8 cellular contexts compared by ENCODE assay signal in the genomic region with DNA sequence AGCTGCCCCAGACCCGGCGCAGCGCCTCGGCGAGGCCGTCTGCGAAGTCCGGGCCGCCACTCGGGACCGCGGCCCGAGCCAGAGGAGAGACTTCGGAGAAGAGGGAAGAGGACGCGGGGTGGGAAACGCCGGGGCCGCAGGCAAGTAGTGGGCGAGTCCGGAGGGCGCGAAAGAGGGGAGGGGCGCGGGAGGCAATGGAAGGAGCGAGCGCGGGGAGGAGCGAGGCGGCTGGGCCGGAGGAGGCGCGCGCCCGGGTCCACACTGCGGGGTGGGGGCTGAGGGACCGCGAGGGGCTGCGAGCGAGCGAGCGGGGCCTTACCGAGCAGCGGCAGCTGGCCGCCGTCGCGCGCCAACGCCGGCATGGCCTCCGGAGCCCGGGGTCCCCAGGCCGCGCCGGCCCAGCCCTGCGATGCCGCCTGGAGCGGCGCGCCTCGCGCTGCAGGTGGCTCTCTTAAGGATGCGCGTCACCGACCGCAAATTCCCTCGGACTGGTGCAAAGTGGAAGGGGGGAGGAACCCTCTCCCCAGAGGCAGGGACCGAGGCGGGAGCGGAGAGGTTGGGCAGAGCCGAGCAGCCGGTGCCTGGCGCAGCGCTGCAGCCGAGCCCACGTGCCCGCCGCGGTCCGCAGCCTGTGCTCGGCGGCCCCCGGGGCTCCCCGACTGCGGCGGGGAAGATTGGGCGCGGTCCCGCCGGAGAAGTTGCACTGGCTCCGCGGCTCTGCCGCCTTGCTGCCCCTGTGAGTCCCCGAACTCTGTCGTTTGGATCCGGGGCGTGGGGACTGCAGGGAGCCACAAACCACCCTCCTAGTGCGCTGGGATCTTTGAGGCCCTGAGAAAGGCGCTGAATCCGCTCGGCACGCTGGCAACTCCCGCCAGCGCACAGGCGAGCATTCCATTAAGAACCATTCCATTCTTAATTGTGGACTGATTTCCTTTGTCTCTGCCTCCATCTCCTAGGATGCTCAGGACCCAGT. TPM values are rescaled to one million over a fixed set of nuclear protein-coding genes. Genes with fewer than 3 reads are reported as not detected.
DNase-seq lines count a peak whose midpoint lies in the region; ATAC-seq and TF ChIP-seq lines count a peak whose summit lies in the region.

A gene (minus strand): TSS at position 428 of the 973 bp plus-strand sequence. CDS start 66 bp downstream, at position 362.

- peak; percentile 85 for ATAC-seq in activated CD8-positive, alpha-beta T cell treated with anti-CD3 and anti-CD28 coated beads for 36 hours

- H3K27me3 ChIP-seq in BLaER1: peaks cover 45% of the 10 kb centered on the region
- peaks cover 24% of the 10 kb centered on the region for H3K27me3 ChIP-seq in Loucy (ENCODE audit: insufficient read depth, low read length, poor library complexity, severe bottlenecking)
- H3K27me3 ChIP-seq in fibroblast of lung (ENCODE audit: control insufficient read depth, insufficient read depth, low read length): peaks cover 30% of the 10 kb centered on the region
- peaks cover 33% of the 10 kb centered on the region for H3K27me3 ChIP-seq in neural cell (ENCODE audit: insufficient read depth, low read depth, low read length)

- H3K4me2 ChIP-seq in BLaER1 (peak within 1 kb of the TSS; percentile 97), Loucy (ENCODE audit: low read depth, low read length, poor library complexity, severe bottlenecking) (peak within 1 kb of the TSS; percentile 55), fibroblast of lung (ENCODE audit: extremely low read depth, insufficient read depth, low read length) (peak within 1 kb of the TSS; percentile 51), neural cell (ENCODE audit: low read length) (peak within 1 kb of the TSS; percentile 80)

- TF ChIP-seq RAD21 in neural cell (conservative IDR thresholded peaks at IDR 0.05): peak; percentile 28

- TF ChIP-seq CTCF in Loucy (conservative IDR thresholded peaks at IDR 0.05; ENCODE audit: low read length): no peak
- TF ChIP-seq CTCF in activated CD8-positive, alpha-beta T cell treated with anti-CD3 and anti-CD28 coated beads for 36 hours (IDR thresholded peaks at IDR 0.05): no peak
- no peak for TF ChIP-seq CTCF in fibroblast of lung (conservative IDR thresholded peaks at IDR 0.05 in 1 of 2, IDR thresholded peaks at IDR 0.05 in 1 of 2; ENCODE audit: low read depth in 1 of 2, low read length in 2 of 2)
- peak; percentile 13 for TF ChIP-seq CTCF in neural cell (IDR thresholded peaks at IDR 0.05; ENCODE audit: poor library complexity, severe bottlenecking)

- no peaks in the 10 kb centered on the region for H3K36me3 Mint-ChIP-seq in activated CD8-positive, alpha-beta T cell treated with anti-CD3 and anti-CD28 coated beads for 36 hours (ENCODE audit: low read depth)

- peaks cover 8% of the 10 kb centered on the region for H3K4me1 Mint-ChIP-seq in activated CD8-positive, alpha-beta T cell treated with anti-CD3 and anti-CD28 coated beads for 36 hours (ENCODE audit: low read depth)

- no peak for TF ChIP-seq EP300 in neural cell (conservative IDR thresholded peaks at IDR 0.05; ENCODE audit: poor library complexity, severe bottlenecking)

- intact Hi-C loops in activated CD8-positive, alpha-beta T cell treated with anti-CD3 and anti-CD28 coated beads for 36 hours (cut with micrococcal nuclease): no loop called here

- peak within 1 kb of the TSS; percentile 76 for H3K27ac ChIP-seq in BLaER1
- no peak within 1 kb of the TSS for H3K27ac ChIP-seq in fibroblast of lung (ENCODE audit: insufficient read depth, low read length)
- H3K27ac ChIP-seq in neural cell (ENCODE audit: low read length): no peak within 1 kb of the TSS

- peak within 1 kb of the TSS; percentile 79 for H3K9ac ChIP-seq in BLaER1
- no peak within 1 kb of the TSS for H3K9ac ChIP-seq in Loucy (ENCODE audit: low read depth, low read length, poor library complexity, severe bottlenecking)
- no peak within 1 kb of the TSS for H3K9ac ChIP-seq in fibroblast of lung (ENCODE audit: insufficient read depth, low read length)
- H3K9ac ChIP-seq in neural cell (ENCODE audit: low read length): peak within 1 kb of the TSS; percentile 54

- H3K9me2 ChIP-seq in Loucy (replicated peaks; ENCODE audit: low read depth, low read length) (no peaks in the 10 kb centered on the region), neural cell (ENCODE audit: insufficient read depth, low read length) (no peaks in the 10 kb centered on the region)

- H3K9me3 Mint-ChIP-seq in activated CD8-positive, alpha-beta T cell treated with anti-CD3 and anti-CD28 coated beads for 36 hours: no peaks in the 10 kb centered on the region

- peak; percentile 7 for DNase-seq in GM19240 (ENCODE audit: insufficient read length, low spot score)
- DNase-seq in activated CD8-positive, alpha-beta T cell treated with anti-CD3 and anti-CD28 coated beads for 36 hours: peak; percentile 56
- DNase-seq in fibroblast of lung (ENCODE audit: low read depth in 2 of 2): peak; percentile 7 to 50
- DNase-seq in NCI-H1048 (lab: John Stamatoyannopoulos, UW): no peak
- DNase-seq in GOT3 (lab: John Stamatoyannopoulos, UW): no peak

- H3K27ac Mint-ChIP-seq in activated CD8-positive, alpha-beta T cell treated with anti-CD3 and anti-CD28 coated beads for 36 hours: no peak within 1 kb of the TSS

- peaks cover 51% of the 10 kb centered on the region for H3K27me3 Mint-ChIP-seq in activated CD8-positive, alpha-beta T cell treated with anti-CD3 and anti-CD28 coated beads for 36 hours

- peak within 1 kb of the TSS; percentile 75 for H3K4me3 ChIP-seq in BLaER1
- peak within 1 kb of the TSS; percentile 47 for H3K4me3 ChIP-seq in Loucy (ENCODE audit: low read length, poor library complexity, severe bottlenecking)
- H3K4me3 ChIP-seq in fibroblast of lung (replicated peaks in 1 of 4; ENCODE audit: control extremely low read depth in 1 of 4, insufficient read depth in 1 of 4, low read depth in 3 of 4, low read length in 4 of 4): peak within 1 kb of the TSS in 2 of 4 experiments; percentile 10 to 36
- H3K4me3 ChIP-seq in neural cell (ENCODE audit: low read length): peak within 1 kb of the TSS; percentile 77

- H3K4me1 ChIP-seq in BLaER1 (peaks cover 19% of the 10 kb centered on the region), Loucy (ENCODE audit: insufficient read depth, low read length, poor library complexity, severe bottlenecking) (no peaks in the 10 kb centered on the region), fibroblast of lung (ENCODE audit: control insufficient read depth, extremely low read depth, insufficient read depth, low read length) (no peaks in the 10 kb centered on the region)

- 0 out of 2 replicates have a peak, but pooled peaks cover 5% of the 10 kb centered on the region for H4K20me1 ChIP-seq in BLaER1
- H4K20me1 ChIP-seq in Loucy (ENCODE audit: insufficient read depth, low read length, poor library complexity, severe bottlenecking): no peaks in the 10 kb centered on the region
- H4K20me1 ChIP-seq in fibroblast of lung (ENCODE audit: control insufficient read depth, extremely low read depth, insufficient read depth, low read length): no peaks in the 10 kb centered on the region
- H4K20me1 ChIP-seq in neural cell (ENCODE audit: insufficient read depth): no peaks in the 10 kb centered on the region

- CTCF ChIA-PET in activated CD8-positive, alpha-beta T cell treated with anti-CD3 and anti-CD28 coated beads for 36 hours (lab: Charles Lee): no interaction called here

- peak within 1 kb of the TSS; percentile 67 for H2AFZ ChIP-seq in Loucy (ENCODE audit: low read length)
- no peak within 1 kb of the TSS for H2AFZ ChIP-seq in fibroblast of lung (ENCODE audit: low read length)
- peak within 1 kb of the TSS; percentile 73 for H2AFZ ChIP-seq in neural cell (ENCODE audit: low read depth, low read length)

- POLR2A ChIA-PET in activated CD8-positive, alpha-beta T cell treated with anti-CD3 and anti-CD28 coated beads for 36 hours (lab: Charles Lee): no interaction called here

- peaks cover 9% of the 10 kb centered on the region for H3K9me3 ChIP-seq in BLaER1
- no peaks in the 10 kb centered on the region for H3K9me3 ChIP-seq in Loucy (ENCODE audit: insufficient read depth, low read depth, low read length)
- H3K9me3 ChIP-seq in fibroblast of lung (ENCODE audit: control insufficient read depth, insufficient read depth, low read depth, low read length): no peaks in the 10 kb centered on the region
- no peaks in the 10 kb centered on the region for H3K9me3 ChIP-seq in neural cell (ENCODE audit: low read length)

- H3K4me3 Mint-ChIP-seq in activated CD8-positive, alpha-beta T cell treated with anti-CD3 and anti-CD28 coated beads for 36 hours: peak within 1 kb of the TSS; percentile 56

- H3F3A ChIP-seq in Loucy (ENCODE audit: low read depth) (no peaks in the 10 kb centered on the region), neural cell (ENCODE audit: insufficient read depth, low read length, poor library complexity, severe bottlenecking) (no peaks in the 10 kb centered on the region)

- H3K79me2 ChIP-seq in Loucy (ENCODE audit: insufficient read depth, low read length): no peaks in the 10 kb centered on the region
- H3K79me2 ChIP-seq in fibroblast of lung (ENCODE audit: control insufficient read depth, insufficient read depth, low read length): no peaks in the 10 kb centered on the region
- H3K79me2 ChIP-seq in neural cell (replicated peaks; ENCODE audit: insufficient read depth, low read length): no peaks in the 10 kb centered on the region

- H3K36me3 ChIP-seq in BLaER1: no peaks in the 10 kb centered on the region
- H3K36me3 ChIP-seq in Loucy (ENCODE audit: insufficient read depth, low read length): no peaks in the 10 kb centered on the region
- no peaks in the 10 kb centered on the region for H3K36me3 ChIP-seq in fibroblast of lung (ENCODE audit: control insufficient read depth, insufficient read depth, low read length)
- H3K36me3 ChIP-seq in neural cell (ENCODE audit: insufficient read depth, low read length): no peaks in the 10 kb centered on the region

TF ChIP-seq in neural cell, 6 proteins besides CTCF, POLR2A, EP300 and RAD21 (continues in another document):
- TF ChIP-seq POLR2AphosphoS5 (IDR thresholded peaks at IDR 0.05) (peak; percentile 42), SMC3 (conservative IDR thresholded peaks at IDR 0.05; ENCODE audit: poor library complexity) (peak; percentile 20)

RNA-seq across cellular contexts. Expression of the gene that starts here (rescaled TPM):
- total RNA-seq in activated CD8-positive, alpha-beta T cell treated with anti-CD3 and anti-CD28 coated beads for 36 hours: not detected
- not detected in 2 replicates for total RNA-seq in fibroblast of lung
- polyA plus RNA-seq in fibroblast of lung (not detected in 2 replicates), neural cell (0.41 and 0.64 TPM in 2 replicates)
- not detected in 2 replicates for polyA plus RNA-seq in fibroblast of lung (2012)
- polyA minus RNA-seq in fibroblast of lung (ENCODE audit: low replicate concordance) (not detected in 2 replicates), neural cell (0.97 and 1.4 TPM in 2 replicates)

Comparison
In these comparisons a context has a peak if more than half of its experiments do, and no peak if none do; other contexts are left out.
1. Peak in DNase-seq and ATAC-seq in activated CD8-positive, alpha-beta T cell treated with anti-CD3 and anti-CD28 coated beads for 36 hours; RNA of the gene not detected or under 1 TPM.
2. Peak in DNase-seq and H3K4me2 ChIP-seq in fibroblast of lung; RNA of the gene not detected or under 1 TPM.
3. H3K9ac ChIP-seq: peak in BLaER1 (single experiment) and neural cell (single experiment); none in Loucy (single experiment) and fibroblast of lung (single experiment).
4. Peak in every context shown above with its lines, with median percentiles within 50 percentile points of each other: H3K4me2 ChIP-seq.